Comparison of ENCODE assay signal across 20 cellular contexts in the genomic region with DNA sequence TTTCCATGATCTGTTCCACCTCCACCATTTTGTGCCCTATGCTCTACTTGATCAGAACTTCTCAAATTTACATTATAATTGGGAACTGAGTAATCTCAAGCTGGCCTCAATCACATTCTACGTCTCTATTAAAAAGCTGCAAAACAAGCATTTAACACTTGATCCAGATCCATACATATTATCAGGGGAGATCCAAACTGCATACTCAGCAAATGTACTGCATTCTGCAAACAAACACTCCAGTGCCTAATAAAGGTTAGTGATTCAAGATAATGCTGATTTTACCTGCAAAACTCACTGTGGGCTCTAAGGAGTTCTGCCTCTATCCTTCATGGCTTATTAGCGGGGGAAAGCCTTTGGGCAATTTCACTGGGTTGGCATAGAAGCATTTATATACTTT. TPM values are rescaled to one million over a fixed set of nuclear protein-coding genes. Genes with fewer than 3 reads are reported as not detected.
DNase-seq lines count a peak whose midpoint lies in the region; ATAC-seq, FAIRE-seq and TF ChIP-seq lines count a peak whose summit lies in the region.
"Had no signal": no experiment of that assay in that cellular context is flagged by ENCODE, and none has a peak within 500 bp of the region (broad histone marks: within the 10 kb centered on the region; RNA-seq: fewer than 3 reads in every experiment).

No MANE protein-coding gene starts in this region.

- in situ Hi-C loops in K562 (cut with MboI) = no loop called here

- H3K36me3 ChIP-seq in BLaER1 treated with 17β-estradiol and CSF1 and Interleukin-3, amounts not matched to agents 10 nM and 100 nM = peaks cover 4 to 93% (median 47%) of the 10 kb centered on the region in 11 experiments; a peak in 20 of 22 replicates
- H3K36me3 ChIP-seq in K562 (ENCODE audit: control insufficient read depth, insufficient read depth, low read length) (no peaks in the 10 kb centered on the region), keratinocyte (ENCODE audit: control insufficient read depth in 2 of 2, extremely low read depth in 1 of 2, insufficient read depth in 2 of 2, low read length in 2 of 2) (no peaks in the 10 kb centered on the region)

- H3K4me2 ChIP-seq in A549 (no peak overlapping the region), K562 (ENCODE audit: insufficient read depth, low read length) (no peak overlapping the region), keratinocyte (ENCODE audit: control insufficient read depth, extremely low read depth, insufficient read depth, low read depth, low read length) (no peak overlapping the region)
- H3K4me2 ChIP-seq in BLaER1 treated with 17β-estradiol and CSF1 and Interleukin-3, amounts not matched to agents 10 nM and 100 nM = peak overlapping the region in 8 of 11 experiments; percentile 32 to 64 (median 56); a peak in 16 of 22 replicates

- no peaks in the 10 kb centered on the region for H3K27me3 ChIP-seq in BLaER1 treated with 17β-estradiol and CSF1 and Interleukin-3, amounts not matched to agents 10 nM and 100 nM
- H3K27me3 ChIP-seq in K562 (ENCODE audit: control insufficient read depth in 2 of 2, insufficient read depth in 2 of 2, low read length in 2 of 2) (no peaks in the 10 kb centered on the region), keratinocyte (ENCODE audit: control insufficient read depth, extremely low read depth, insufficient read depth, low read length) (no peaks in the 10 kb centered on the region)

- no peaks in the 10 kb centered on the region for H3K9me1 ChIP-seq in K562 (ENCODE audit: control insufficient read depth, insufficient read depth, low read length)
- H3K9me1 ChIP-seq in keratinocyte (ENCODE audit: control insufficient read depth, extremely low read depth, insufficient read depth, low read length) = no peaks in the 10 kb centered on the region

- TF ChIP-seq CTCF in A549 (IDR thresholded peaks at IDR 0.05) = no peak
- no peak for TF ChIP-seq CTCF in K562 (IDR thresholded peaks at IDR 0.05 in 2 of 3, conservative IDR thresholded peaks at IDR 0.05 in 1 of 3; ENCODE audit: insufficient read depth in 2 of 3, low read depth in 1 of 3, low read length in 3 of 3)
- no peak for TF ChIP-seq CTCF in keratinocyte (optimal IDR thresholded peaks at IDR 0.05 in 1 of 3, IDR thresholded peaks at IDR 0.05 in 1 of 3, conservative IDR thresholded peaks at IDR 0.05 in 1 of 3; ENCODE audit: extremely low read depth in 1 of 3, insufficient read depth in 2 of 3, low read length in 3 of 3)
- TF ChIP-seq CTCF in GM20000 (IDR thresholded peaks at IDR 0.05; ENCODE audit: extremely low read depth, missing control alignments) = no peak

- no peak for ATAC-seq in A549
- no peak for ATAC-seq in K562
- no peak for ATAC-seq in GM19324 (IDR thresholded peaks at IDR 0.05; ENCODE audit: low FRiP score, unreplicated experiment)
- ATAC-seq: GM12878 had no signal

- POLR2A ChIA-PET in A549 (lab: Yijun Ruan, JAX) = no interaction called here
- POLR2A ChIA-PET in K562 (lab: Yijun Ruan, JAX) = no interaction called here

- no peak overlapping the region for H2AFZ ChIP-seq in K562 (ENCODE audit: low read depth, low read length)
- H2AFZ ChIP-seq in keratinocyte (ENCODE audit: control insufficient read depth, low read length) = no peak overlapping the region

- TF ChIP-seq RAD21 in A549 (conservative IDR thresholded peaks at IDR 0.05 in 1 of 2, IDR thresholded peaks at IDR 0.05 in 1 of 2) (no peak), K562 (CRISPR knock-in tag; conservative IDR thresholded peaks at IDR 0.05 in 1 of 2, IDR thresholded peaks at IDR 0.05 in 1 of 2) (no peak)

- peaks cover 0 to 41% (median 3%) of the 10 kb centered on the region in 11 experiments; a peak in 10 of 22 replicates for H4K20me1 ChIP-seq in BLaER1 treated with 17β-estradiol and CSF1 and Interleukin-3, amounts not matched to agents 10 nM and 100 nM
- H4K20me1 ChIP-seq in K562 (replicated peaks; ENCODE audit: control insufficient read depth, insufficient read depth, low read length) = no peaks in the 10 kb centered on the region
- no peaks in the 10 kb centered on the region for H4K20me1 ChIP-seq in keratinocyte (ENCODE audit: control insufficient read depth, extremely low read depth, insufficient read depth, low read length)

- FAIRE-seq in A549 (lab: Jason Lieb, UNC) (no peak), K562 (lab: Jason Lieb, UNC) (no peak), keratinocyte (lab: Jason Lieb, UNC) (peak; percentile 74)
- FAIRE-seq: D721Med, GM12878, GM19239 had no signal

- no TSS peak for BruUV-seq in K562 (replicated peaks; lab: Mats Ljungman, UMichigan)

- no peak overlapping the region for H3K4me3 ChIP-seq in A549
- no peak overlapping the region for H3K4me3 ChIP-seq in BLaER1 treated with 17β-estradiol and CSF1 and Interleukin-3, amounts not matched to agents 10 nM and 100 nM
- H3K4me3 ChIP-seq in K562 = no peak overlapping the region
- H3K4me3 ChIP-seq in keratinocyte (ENCODE audit: control insufficient read depth in 2 of 3, extremely low read depth in 1 of 3, insufficient read depth in 2 of 3, low read depth in 1 of 3, low read length in 3 of 3) = no peak overlapping the region
- H3K4me3 ChIP-seq: GM12878 had no signal

- intact Hi-C loops in K562 (cut with micrococcal nuclease) = no loop called here

- no peak overlapping the region for H3K9ac ChIP-seq in BLaER1 treated with 17β-estradiol and CSF1 and Interleukin-3, amounts not matched to agents 10 nM and 100 nM
- no peak overlapping the region for H3K9ac ChIP-seq in K562 (ENCODE audit: insufficient read depth in 1 of 2, low read depth in 2 of 2, low read length in 2 of 2)
- H3K9ac ChIP-seq in keratinocyte (ENCODE audit: control insufficient read depth, extremely low read depth, insufficient read depth, low read length) = no peak overlapping the region

- H3K27ac ChIP-seq in A549 (no peak overlapping the region), K562 (ENCODE audit: extremely low read depth, low read depth, low read length) (no peak overlapping the region), keratinocyte (ENCODE audit: control insufficient read depth, insufficient read depth, low read length) (no peak overlapping the region)
- H3K27ac ChIP-seq in BLaER1 treated with 17β-estradiol and CSF1 and Interleukin-3, amounts not matched to agents 10 nM and 100 nM = no peak overlapping the region

- H3K4me1 ChIP-seq in A549 = no peaks in the 10 kb centered on the region
- peaks cover 6 to 30% (median 19%) of the 10 kb centered on the region in 10 experiments; a peak in 17 of 20 replicates for H3K4me1 ChIP-seq in BLaER1 treated with 17β-estradiol and CSF1 and Interleukin-3, amounts not matched to agents 10 nM and 100 nM
- no peaks in the 10 kb centered on the region for H3K4me1 ChIP-seq in K562 (replicated peaks in 1 of 2; ENCODE audit: control insufficient read depth in 2 of 2, insufficient read depth in 2 of 2, low read length in 2 of 2)
- H3K4me1 ChIP-seq in keratinocyte (ENCODE audit: control insufficient read depth, extremely low read depth, insufficient read depth, low read length) = peaks cover 13% of the 10 kb centered on the region

- 46% methylated on average over 2 of the region's 2 CpGs for WGBS in A549 (ENCODE audit: missing lambda C conversion rate)
- 0% methylated on average over 2 of the region's 2 CpGs for WGBS in K562 (ENCODE audit: insufficient coverage, low coverage, missing lambda C conversion rate)

- no peaks in the 10 kb centered on the region for H3K79me2 ChIP-seq in K562 (ENCODE audit: control insufficient read depth, insufficient read depth, low read length)
- H3K79me2 ChIP-seq in keratinocyte (ENCODE audit: control insufficient read depth, insufficient read depth, low read length) = no peaks in the 10 kb centered on the region

- H3K9me3 ChIP-seq in A549 (no peaks in the 10 kb centered on the region), K562 (replicated peaks; ENCODE audit: control insufficient read depth, insufficient read depth, low read depth, low read length) (no peaks in the 10 kb centered on the region), keratinocyte (ENCODE audit: control insufficient read depth, low read depth, low read length) (no peaks in the 10 kb centered on the region)
- H3K9me3 ChIP-seq in BLaER1 treated with 17β-estradiol and CSF1 and Interleukin-3, amounts not matched to agents 10 nM and 100 nM (replicated peaks in 1 of 11) = peaks cover 15 to 39% (median 20%) of the 10 kb centered on the region in 11 experiments; a peak in 21 of 22 replicates

- no peak for TF ChIP-seq POLR2A in A549 (IDR thresholded peaks at IDR 0.05; ENCODE audit: low read length)
- TF ChIP-seq POLR2A in K562 (conservative IDR thresholded peaks at IDR 0.05) = no peak

- CTCF ChIA-PET in A549 (lab: Yijun Ruan, JAX) = no interaction called here
- CTCF ChIA-PET in K562 (lab: Yijun Ruan, JAX; ENCODE audit: low intra/inter-chr PET ratio) = no interaction called here

- dilution Hi-C loops in keratinocyte (cut with MboI; ENCODE audit: extremely low pct_ligation_motif_present, low sequenced_read_pairs) = no loop called here

- DNase-seq in A549 (ENCODE audit: low read depth in 1 of 2, low spot score in 1 of 2) (no peak), K562 (ENCODE audit: extremely low read depth in 1 of 4, low spot score in 3 of 4) (no peak), keratinocyte (ENCODE audit: low read depth, low spot score) (no peak), GM20000 (ENCODE audit: low spot score) (no peak), NCI-H1694 treated with DMSO at 0.1 percent for 48 hours (lab: John Stamatoyannopoulos, UW) (no peak)
- DNase-seq: 8988T; CD4-positive, alpha-beta T cell; CD8-positive, alpha-beta memory T cell; DMS 273 treated with DMSO at 0.1 percent for 48 hours; DMS79; EL; GDM1; GOT3; H7; HCEC 1CT had no signal

- no peak for TF ChIP-seq EP300 in A549 (IDR thresholded peaks at IDR 0.05)
- no peak for TF ChIP-seq EP300 in K562 (IDR thresholded peaks at IDR 0.05; ENCODE audit: low read length)

RNA-seq across cellular contexts. Expression of a gene that starts 40.3 kb away (rescaled TPM):
- polyA plus RNA-seq in A549 (2011; rRNA removed) (34.4 and 40.1 TPM in 2 replicates), A549 (2017; fragmentation: RNase III; extraction: RNeasy Plus Mini Kit Qiagen cat#74134 plus additional on column Dnase treatment) (38.3 to 48.0 TPM (median 40.0 TPM) in 3 replicates), K562 (2011; rRNA removed) (not detected in 2 replicates), K562 (2014; fragmentation: Illumina TruSeq; extraction: Trizol) (not detected in 2 replicates), K562 (2014; fragmentation: Nextera tagmentation; extraction: Ambion mirVana) (under 1 TPM in 1 of 2 experiments, not detected in 1; 0.11 TPM), K562 (2014; rRNA removed) (not detected in 2 replicates), keratinocyte (27.4 to 40.5 TPM (median 34.0 TPM) in 3 replicates)
- polyA plus RNA-seq in A549 (2012; cell fraction: cytosol; rRNA removed) = 60.4 and 63.0 TPM in 2 replicates
- 93.1 and 104 TPM in 2 replicates for polyA plus RNA-seq in A549 (2012; cell fraction: nucleus; rRNA removed)
- 81.5 and 99.9 TPM in 2 replicates for polyA minus RNA-seq in A549 (2011; rRNA and poly(A)+ RNA removed)
- total RNA-seq in K562 (2011; cell fraction: chromatin; rRNA removed; ENCODE audit: low replicate concordance) = not detected in 2 replicates
- not detected in 2 replicates for total RNA-seq in K562 (2011; cell fraction: nucleolus; rRNA removed)
- total RNA-seq in K562 (2011; cell fraction: nucleoplasm; rRNA removed) = not detected in 2 replicates
- total RNA-seq in K562 (2014; rRNA removed) (not detected in 2 replicates), K562 (2014; rRNA removed; fragmentation: Illumina TruSeq; extraction: Trizol) (not detected in 2 replicates), K562 (2015; rRNA removed; fragmentation: Illumina TruSeq; extraction: Trizol) (not detected in 2 replicates), K562 (2021) (not detected in 2 replicates)
- not detected in 2 replicates for polyA plus RNA-seq in K562 (2011; cell fraction: cytosol; rRNA removed)
- polyA plus RNA-seq in K562 (2011; cell fraction: nucleus; rRNA removed) = not detected in 2 replicates
- 0.08 and 0.14 TPM in 2 replicates for polyA plus RNA-seq in K562 (2012)
- not detected in 2 replicates for polyA minus RNA-seq in K562 (2011; rRNA and poly(A)+ RNA removed)
- polyA minus RNA-seq in K562 (2011; cell fraction: cytosol; rRNA and poly(A)+ RNA removed) = not detected in 2 replicates
- polyA minus RNA-seq in K562 (2011; cell fraction: nucleus; rRNA and poly(A)+ RNA removed) = not detected in 2 replicates
- polyA plus RNA-seq in keratinocyte (2011; ENCODE audit: low read depth) = 12.6 TPM
- polyA plus RNA-seq in keratinocyte (2011; cell fraction: cytosol; rRNA removed) = 21.4 and 21.7 TPM in 2 replicates
- 47.6 and 54.4 TPM in 2 replicates for polyA plus RNA-seq in keratinocyte (2011; cell fraction: nucleus; rRNA removed)
- polyA plus RNA-seq in keratinocyte (2012; ENCODE audit: low replicate concordance) = 13.7 and 35.4 TPM in 2 replicates
- polyA minus RNA-seq in keratinocyte = 44.6 to 64.1 TPM (median 63.8 TPM) in 3 replicates
- polyA minus RNA-seq in keratinocyte (2011; cell fraction: cytosol; rRNA and poly(A)+ RNA removed) = 36.6 TPM
- 34.5 and 41.9 TPM in 2 replicates for polyA minus RNA-seq in keratinocyte (2011; cell fraction: nucleus; rRNA and poly(A)+ RNA removed)
- total RNA-seq: CD4-positive, alpha-beta T cell had no signal
- polyA plus RNA-seq: CD8-positive, alpha-beta memory T cell had no signal

Comparison
In these comparisons a context has a peak if more than half of its experiments do, and no peak if none do; other contexts are left out.
1. H3K4me2 ChIP-seq: peak in BLaER1 treated with 17β-estradiol and CSF1 and Interleukin-3, amounts not matched to agents 10 nM and 100 nM (8 of 11); none in A549 (single experiment), K562 (single experiment) and keratinocyte (single experiment).
2. RNA of a gene that starts 40.3 kb away (polyA plus RNA-seq): 34.4 to 104 TPM in A549 and 12.6 to 54.4 TPM in keratinocyte; 0.08 to 0.14 TPM in K562; every median in the first group is over 10 times any median in the second.